11 cellular contexts compared by ENCODE assay signal in genomic region chr21:30030416-30030815, GRCh38.
"Had no signal": no experiment of that assay in that cellular context is flagged by ENCODE, and none has a peak within 500 bp of the region (broad histone marks: within the 10 kb centered on the region; RNA-seq: fewer than 3 reads in every experiment).

No MANE protein-coding gene starts in this region.

- H3K4me2 ChIP-seq: GM23338 had no signal

- H3K4me3 ChIP-seq: GM23248, GM23338, HAP-1 had no signal

- H2AFZ ChIP-seq: GM23248, GM23338 had no signal

- ATAC-seq: GM23338, HCT116 had no signal

- H3K9ac ChIP-seq: GM23248 had no signal

- H3K9me3 ChIP-seq: HAP-1 had no signal

- H3K36me3 ChIP-seq: HAP-1 had no signal

- DNase-seq: GM23248, GOT3, H7, H9, HCEC 1CT, HFFc6 had no signal

- H3K27ac ChIP-seq: GM23248 had no signal

- FAIRE-seq: H1, H54 had no signal

- H3K4me1 ChIP-seq: HAP-1 had no signal
